Comparison of ENCODE assay signal across 16 cellular contexts in the genomic region with DNA sequence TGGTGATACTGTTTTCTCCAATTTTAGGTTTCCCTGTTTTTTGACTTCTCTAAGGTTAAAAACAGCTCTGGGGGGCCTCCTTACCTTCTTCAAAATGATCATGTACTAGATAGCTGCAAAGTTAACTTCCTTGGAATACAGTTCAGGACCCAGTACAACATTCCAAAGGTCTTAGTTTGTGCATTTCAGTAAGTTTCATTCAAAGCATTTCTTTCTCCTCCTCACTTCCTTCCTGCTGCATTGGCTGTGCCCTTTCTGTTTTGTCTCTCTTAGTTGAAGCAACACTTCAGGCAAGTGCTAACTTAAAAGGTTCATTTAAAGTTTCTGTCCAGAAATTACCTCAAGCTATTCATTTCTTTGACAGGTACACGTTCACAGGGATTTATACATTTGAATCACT.
A peak's percentile ranks its signal among the peaks of the same experiment; 100 is the strongest.
DNase-seq lines count a peak whose midpoint lies in the region; ATAC-seq and TF ChIP-seq lines count a peak whose summit lies in the region.
"Had no signal": no experiment of that assay in that cellular context is flagged by ENCODE, and none has a peak within 500 bp of the region (broad histone marks: within the 10 kb centered on the region; RNA-seq: fewer than 3 reads in every experiment).

No MANE protein-coding gene starts in this region.

- H3K4me1 ChIP-seq in ACC112 (ENCODE audit: control insufficient read depth, insufficient read depth, low read length, unreplicated experiment) (peaks cover 51% of the 10 kb centered on the region), mesenchymal stem cell (ENCODE audit: control insufficient read depth, insufficient read depth, low read depth, low read length) (no peaks in the 10 kb centered on the region), spleen (peaks cover 0 to 14% (median 0%) of the 10 kb centered on the region in 6 donors)
- H3K4me1 ChIP-seq in CD8-positive, alpha-beta memory T cell (ENCODE audit: insufficient read depth, low read length), result no peaks in the 10 kb centered on the region
- H3K4me1 ChIP-seq: right atrium auricular region had no signal

- no peaks in the 10 kb centered on the region for H3K36me3 Mint-ChIP-seq in CD8-positive, alpha-beta memory T cell

- H3K4ac ChIP-seq in mesenchymal stem cell (ENCODE audit: low read depth in 1 of 2, low read length in 2 of 2), result no peak overlapping the region

- TF ChIP-seq CTCF in cardiac fibroblast (IDR thresholded peaks at IDR 0.05; ENCODE audit: low read depth, low read length) (no peak), spleen (IDR thresholded peaks at IDR 0.05 in 8 of 11, conservative IDR thresholded peaks at IDR 0.05 in 3 of 11) (no peak)

- no peak overlapping the region for H2BK12ac ChIP-seq in mesenchymal stem cell (ENCODE audit: low read length in 2 of 2)

- no peaks in the 10 kb centered on the region for H3K9me3 Mint-ChIP-seq in CD8-positive, alpha-beta memory T cell
- H3K9me3 Mint-ChIP-seq: activated naive CD8-positive, alpha-beta T cell treated with anti-CD3 and anti-CD28 coated beads, Interleukin-2, amount 50 U/mL, for 24 hours; activated T-helper 17 cell treated with anti-CD3 and anti-CD28 coated beads, Interleukin-2, amount 50 U/mL, for 72 hours had no signal

- POLR2A ChIA-PET in CD8-positive, alpha-beta memory T cell (lab: Charles Lee), result no interaction called here

- H3K4me2 ChIP-seq in mesenchymal stem cell (ENCODE audit: low read length, poor library complexity, severe bottlenecking), result no peak overlapping the region

- H3K27ac ChIP-seq in ACC112 (ENCODE audit: low read depth, low read length) (peak overlapping the region; percentile 45), mesenchymal stem cell (ENCODE audit: low read length, poor library complexity, severe bottlenecking) (no peak overlapping the region), spleen (peak overlapping the region in 2 of 8 donors; percentile 17 to 42)
- no peak overlapping the region for H3K27ac ChIP-seq in CD8-positive, alpha-beta memory T cell (ENCODE audit: low read depth, low read length)
- H3K27ac ChIP-seq: right atrium auricular region had no signal

- whole genome bisulfite sequencing in mesenchymal stem cell, result 89% methylated on average over 1 of the region's 1 CpG
- WGBS in spleen, 5 donors, result 42 to 67% (median 53%) methylated on average over 1 of the region's 1 CpG

- DNase-seq in HT1080 (ENCODE audit: low read depth) (peak; percentile 59), cardiac fibroblast (ENCODE audit: low read depth in 2 of 2) (peak; percentile 45 to 47), mesenchymal stem cell (peak; percentile 9), spleen (no peak)
- no peak for DNase-seq in activated naive CD4-positive, alpha-beta T cell treated with Interleukin-2 at 50 U/mL for 16 hours
- no peak for DNase-seq in CD8-positive, alpha-beta memory T cell
- DNase-seq: activated naive CD8-positive, alpha-beta T cell treated with anti-CD3 and anti-CD28 coated beads, Interleukin-2, amount 50 U/mL, for 24 hours; hippocampal formation; NCI-H1436; stimulated activated naive CD8-positive, alpha-beta T cell treated with anti-CD3 and anti-CD28 coated beads, Interleukin-15, Interleukin-2, amounts not matched to agents 100 U/mL and 50 U/mL, for 24 hours; trophoblast cell had no signal

- H2BK5ac ChIP-seq in mesenchymal stem cell (ENCODE audit: low read depth, low read length, poor library complexity, severe bottlenecking), result no peak overlapping the region

- H2AFZ ChIP-seq in ACC112 (ENCODE audit: low read length, unreplicated experiment) (no peak overlapping the region), mesenchymal stem cell (ENCODE audit: low read depth, low read length) (no peak overlapping the region)

- H3K27me3 Mint-ChIP-seq in CD8-positive, alpha-beta memory T cell, result peaks cover 0 to 8% of the 10 kb centered on the region in 2 donors

- H3K9me3 ChIP-seq in mesenchymal stem cell (ENCODE audit: control insufficient read depth, low read length) (no peaks in the 10 kb centered on the region), spleen (no peaks in the 10 kb centered on the region)
- H3K9me3 ChIP-seq in CD8-positive, alpha-beta memory T cell (ENCODE audit: low read length), result no peaks in the 10 kb centered on the region
- H3K9me3 ChIP-seq: right atrium auricular region had no signal

- peaks cover 0 to 6% (median 4%) of the 10 kb centered on the region in 3 donors for H3K4me1 Mint-ChIP-seq in CD8-positive, alpha-beta memory T cell
- H3K4me1 Mint-ChIP-seq: activated T-helper 17 cell treated with anti-CD3 and anti-CD28 coated beads, Interleukin-2, amount 50 U/mL, for 72 hours had no signal

- H3K27me3 ChIP-seq in ACC112 (ENCODE audit: insufficient read depth, low read length) (no peaks in the 10 kb centered on the region), mesenchymal stem cell (ENCODE audit: control insufficient read depth in 1 of 2, insufficient read depth in 1 of 2, low read length in 2 of 2) (peaks cover 0 to 4% of the 10 kb centered on the region in 2 experiments), spleen (replicated peaks in 1 of 7) (no peaks in the 10 kb centered on the region)
- H3K27me3 ChIP-seq in CD8-positive, alpha-beta memory T cell (ENCODE audit: insufficient read depth, low read length, poor library complexity, severe bottlenecking), result no peaks in the 10 kb centered on the region
- H3K27me3 ChIP-seq: right atrium auricular region had no signal

- no peak overlapping the region for H3K14ac ChIP-seq in mesenchymal stem cell (ENCODE audit: low read length in 2 of 2)

- no peak overlapping the region for H2BK120ac ChIP-seq in mesenchymal stem cell (ENCODE audit: low read depth, low read length)

- no peak overlapping the region for H2AK5ac ChIP-seq in mesenchymal stem cell (ENCODE audit: low read length, severe bottlenecking)

- H3K79me2 ChIP-seq in ACC112 (ENCODE audit: control insufficient read depth, insufficient read depth, low read length, unreplicated experiment), result no peaks in the 10 kb centered on the region

- H3K4me3 Mint-ChIP-seq in CD8-positive, alpha-beta memory T cell, result no peak overlapping the region
- H3K4me3 Mint-ChIP-seq: activated naive CD8-positive, alpha-beta T cell treated with anti-CD3 and anti-CD28 coated beads, Interleukin-2, amount 50 U/mL, for 24 hours; activated T-helper 17 cell treated with anti-CD3 and anti-CD28 coated beads, Interleukin-2, amount 50 U/mL, for 72 hours had no signal

- peak overlapping the region in 1 of 2 experiments; percentile 21 for H3K18ac ChIP-seq in mesenchymal stem cell (ENCODE audit: low read depth in 1 of 2, low read length in 2 of 2)

- H3K27ac Mint-ChIP-seq in CD8-positive, alpha-beta memory T cell, result no peak overlapping the region
- H3K27ac Mint-ChIP-seq: activated naive CD8-positive, alpha-beta T cell treated with anti-CD3 and anti-CD28 coated beads, Interleukin-2, amount 50 U/mL, for 24 hours; activated T-helper 17 cell treated with anti-CD3 and anti-CD28 coated beads, Interleukin-2, amount 50 U/mL, for 72 hours had no signal

- H3K36me3 ChIP-seq in ACC112 (ENCODE audit: insufficient read depth, low read length) (no peaks in the 10 kb centered on the region), mesenchymal stem cell (ENCODE audit: control insufficient read depth in 1 of 2, insufficient read depth in 2 of 2, low read depth in 1 of 2, low read length in 2 of 2) (peaks cover 0 to 20% of the 10 kb centered on the region in 2 experiments), spleen (no peaks in the 10 kb centered on the region)
- no peaks in the 10 kb centered on the region for H3K36me3 ChIP-seq in CD8-positive, alpha-beta memory T cell (ENCODE audit: insufficient read depth, low read length)
- H3K36me3 ChIP-seq: right atrium auricular region had no signal

- no peak for ATAC-seq in GM21360 (IDR thresholded peaks at IDR 0.05; ENCODE audit: unreplicated experiment)
- ATAC-seq: activated naive CD8-positive, alpha-beta T cell treated with anti-CD3 and anti-CD28 coated beads, Interleukin-2, amount 50 U/mL, for 24 hours; activated T-helper 17 cell treated with anti-CD3 and anti-CD28 coated beads, Interleukin-2, amount 50 U/mL, for 72 hours; Panc1; stimulated activated naive CD8-positive, alpha-beta T cell treated with anti-CD3 and anti-CD28 coated beads, Interleukin-15, Interleukin-2, amounts not matched to agents 100 U/mL and 50 U/mL, for 24 hours had no signal

- no peak overlapping the region for H3K9ac ChIP-seq in mesenchymal stem cell (ENCODE audit: low read length)

- no peak overlapping the region for H4K91ac ChIP-seq in mesenchymal stem cell (ENCODE audit: low read length)

- H4K8ac ChIP-seq in mesenchymal stem cell (ENCODE audit: low read length), result no peak overlapping the region

- H3K4me3 ChIP-seq in ACC112 (ENCODE audit: low read depth, low read length), result peak overlapping the region; percentile 45
- H3K4me3 ChIP-seq in cardiac fibroblast (replicated peaks in 1 of 2; ENCODE audit: low read depth in 2 of 2, low read length in 2 of 2), result no peak overlapping the region
- no peak overlapping the region for H3K4me3 ChIP-seq in mesenchymal stem cell (ENCODE audit: insufficient read depth in 1 of 2, low read depth in 1 of 2, low read length in 2 of 2)
- H3K4me3 ChIP-seq in spleen, result no peak overlapping the region
- H3K4me3 ChIP-seq in CD8-positive, alpha-beta memory T cell (ENCODE audit: low read length), result no peak overlapping the region
- H3K4me3 ChIP-seq: right atrium auricular region had no signal

- no peak overlapping the region for H3K23ac ChIP-seq in mesenchymal stem cell (ENCODE audit: low read length in 2 of 2)

- intact Hi-C loops in spleen (cut with DNase I; ENCODE audit: low total_unique reads), result no loop called here

- no peak overlapping the region for H2BK15ac ChIP-seq in mesenchymal stem cell (ENCODE audit: low read depth, poor library complexity, severe bottlenecking)

- TF ChIP-seq POLR2A in spleen (IDR thresholded peaks at IDR 0.05), result no peak

- CTCF ChIA-PET in CD8-positive, alpha-beta memory T cell (lab: Charles Lee), result no interaction called here

- no peaks in the 10 kb centered on the region for H3K79me1 ChIP-seq in mesenchymal stem cell (replicated peaks; ENCODE audit: low read length, poor library complexity, severe bottlenecking)

Comparison
In these comparisons a context has a peak if more than half of its experiments do, and no peak if none do; other contexts are left out.
1. DNase-seq: peak in HT1080 (single experiment), cardiac fibroblast (2 of 2) and mesenchymal stem cell (single experiment); none in activated naive CD4-positive, alpha-beta T cell treated with Interleukin-2 at 50 U/mL for 16 hours (single experiment), spleen (single experiment) and CD8-positive, alpha-beta memory T cell (0 of 5).